In the genomic region with DNA sequence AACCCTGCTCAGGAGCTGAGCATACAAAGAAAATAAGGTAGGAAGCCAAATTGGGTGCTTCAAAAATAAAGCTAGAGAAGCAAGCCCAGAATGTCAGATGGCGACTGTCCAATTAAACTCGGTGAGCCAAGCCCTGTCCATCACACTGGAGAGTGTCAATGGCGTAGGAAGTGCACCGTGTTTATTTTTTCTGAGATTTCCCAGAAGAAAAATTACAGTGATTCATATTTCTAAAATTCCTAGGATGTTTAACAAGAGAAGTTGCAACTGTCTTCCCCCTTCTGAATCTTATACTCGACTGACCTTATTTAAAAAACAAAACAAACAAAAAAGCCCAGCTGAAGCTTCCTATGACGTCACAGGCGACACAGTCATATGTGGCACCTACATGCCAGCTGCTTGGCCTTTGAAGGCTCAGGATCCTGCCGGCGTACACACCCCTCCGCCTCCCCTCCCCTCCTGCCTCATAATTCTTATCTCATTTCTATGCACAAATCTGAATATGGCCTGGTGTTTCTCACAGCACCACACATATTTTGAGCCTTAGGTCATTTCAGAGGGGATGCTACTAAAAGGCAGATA, we compare ENCODE assay signal across 8 cellular contexts.
DNase-seq lines count a peak whose midpoint lies in the region; ATAC-seq lines count a peak whose summit lies in the region.

No MANE protein-coding gene starts in this region.

- peak; percentile 71 for DNase-seq in activated CD8-positive, alpha-beta memory T cell treated with anti-CD3 and anti-CD28 coated beads, Interleukin-2, amount 10 ng/mL, durations not matched to agents 7 days and 5 days
- no peak for DNase-seq in activated CD8-positive, alpha-beta memory T cell treated with anti-CD3 and anti-CD28 coated beads for 24 hours
- DNase-seq in activated T-helper 9 cell treated with anti-CD3 and anti-CD28 coated beads, Interleukin-2, amount 50 U/mL, for 16 hours (ENCODE audit: low read depth), result peak; percentile 45
- peak; percentile 67 for DNase-seq in left cardiac atrium
- DNase-seq in stimulated activated naive CD4-positive, alpha-beta T cell (lab: John Stamatoyannopoulos, UW), result peak; percentile 23 to 72 (median 64)
- no peak for DNase-seq in NCI-H187 (lab: John Stamatoyannopoulos, UW)
- DNase-seq in LoVo (ENCODE audit: low spot score), result no peak

- H3K27ac Mint-ChIP-seq in activated CD8-positive, alpha-beta memory T cell treated with anti-CD3 and anti-CD28 coated beads, Interleukin-2, amount 10 ng/mL, durations not matched to agents 7 days and 5 days, result peak overlapping the region; percentile 54

- no peak for ATAC-seq in activated CD8-positive, alpha-beta memory T cell treated with anti-CD3 and anti-CD28 coated beads, Interleukin-2, amount 10 ng/mL, durations not matched to agents 7 days and 5 days
- ATAC-seq in left cardiac atrium (peak; percentile 31 to 47), HG02571 (IDR thresholded peaks at IDR 0.05; ENCODE audit: unreplicated experiment) (no peak)

- peaks cover 94% of the 10 kb centered on the region for H3K4me1 Mint-ChIP-seq in activated CD8-positive, alpha-beta memory T cell treated with anti-CD3 and anti-CD28 coated beads, Interleukin-2, amount 10 ng/mL, durations not matched to agents 7 days and 5 days

- no peaks in the 10 kb centered on the region for H3K27me3 Mint-ChIP-seq in activated CD8-positive, alpha-beta memory T cell treated with anti-CD3 and anti-CD28 coated beads, Interleukin-2, amount 10 ng/mL, durations not matched to agents 7 days and 5 days

- peaks cover 61% of the 10 kb centered on the region for H3K36me3 Mint-ChIP-seq in activated CD8-positive, alpha-beta memory T cell treated with anti-CD3 and anti-CD28 coated beads, Interleukin-2, amount 10 ng/mL, durations not matched to agents 7 days and 5 days

- intact Hi-C loops in left cardiac atrium (cut with DNase I), result no loop called here

- CTCF ChIA-PET in activated CD8-positive, alpha-beta memory T cell treated with anti-CD3 and anti-CD28 coated beads, Interleukin-2, amount 10 ng/mL, durations not matched to agents 7 days and 5 days (lab: Charles Lee), result interaction anchor here (1.0 to 4.4 kb wide), 8 partner anchors 10 to 141 kb away, joined by 3 to 29 read pairs (median 4); no protein-coding TSS in a partner anchor

- H3K4me3 Mint-ChIP-seq in activated CD8-positive, alpha-beta memory T cell treated with anti-CD3 and anti-CD28 coated beads, Interleukin-2, amount 10 ng/mL, durations not matched to agents 7 days and 5 days, result no peak overlapping the region

- no peaks in the 10 kb centered on the region for H3K9me3 Mint-ChIP-seq in activated CD8-positive, alpha-beta memory T cell treated with anti-CD3 and anti-CD28 coated beads, Interleukin-2, amount 10 ng/mL, durations not matched to agents 7 days and 5 days (ENCODE audit: low read depth)

Comparison
In these comparisons a context has a peak if more than half of its experiments do, and no peak if none do; other contexts are left out.
1. DNase-seq: peak in activated CD8-positive, alpha-beta memory T cell treated with anti-CD3 and anti-CD28 coated beads, Interleukin-2, amount 10 ng/mL, durations not matched to agents 7 days and 5 days (single experiment), activated T-helper 9 cell treated with anti-CD3 and anti-CD28 coated beads, Interleukin-2, amount 50 U/mL, for 16 hours (single experiment), left cardiac atrium (single experiment) and stimulated activated naive CD4-positive, alpha-beta T cell (6 of 6); none in activated CD8-positive, alpha-beta memory T cell treated with anti-CD3 and anti-CD28 coated beads for 24 hours (single experiment), NCI-H187 (0 of 2) and LoVo (single experiment).
2. ATAC-seq: peak in left cardiac atrium (2 of 2); none in activated CD8-positive, alpha-beta memory T cell treated with anti-CD3 and anti-CD28 coated beads, Interleukin-2, amount 10 ng/mL, durations not matched to agents 7 days and 5 days (single experiment) and HG02571 (single experiment).